In the genomic region with DNA sequence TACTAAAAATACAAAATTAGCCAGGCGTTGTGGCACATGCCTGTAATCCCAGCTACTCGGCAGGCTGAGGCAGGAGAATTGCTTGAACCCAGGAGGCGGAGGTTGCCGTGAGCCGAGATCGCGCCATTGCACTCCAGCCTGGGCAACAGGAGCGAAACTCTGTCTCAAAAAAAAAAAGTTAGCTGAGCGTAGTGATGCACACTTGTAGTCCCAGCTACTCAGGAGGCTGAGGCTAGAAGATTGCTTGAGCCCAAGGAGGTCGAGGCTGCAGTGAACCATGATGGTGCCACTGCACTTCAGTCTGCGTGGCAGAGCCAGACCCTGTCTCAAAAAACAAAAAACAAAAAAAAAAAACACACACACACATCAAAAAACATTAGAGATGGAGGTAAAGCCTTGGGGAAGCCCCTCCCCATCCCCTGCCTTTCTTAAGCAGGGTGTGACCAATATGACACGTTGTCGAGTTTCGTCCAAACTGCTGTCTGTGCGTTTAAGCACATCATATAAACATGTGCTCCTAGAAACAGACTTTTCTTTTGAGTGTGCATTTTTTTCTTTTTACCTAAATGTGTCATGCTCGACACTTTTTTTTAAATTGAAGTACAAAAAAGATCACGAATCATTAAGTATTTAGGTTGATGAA, we compare ENCODE assay signal across 12 cellular contexts. TPM values are rescaled to one million over a fixed set of nuclear protein-coding genes. Genes with fewer than 3 reads are reported as not detected.
A peak's percentile ranks its signal among the peaks of the same experiment; 100 is the strongest.
DNase-seq lines count a peak whose midpoint lies in the region; ATAC-seq, FAIRE-seq and TF ChIP-seq lines count a peak whose summit lies in the region.
"Not testable (repeated sequence)": the region's sequence is repeated elsewhere in the genome, so short reads cannot be mapped to it uniquely, and the experiment has no call there.
"Had no signal": no experiment of that assay in that cellular context is flagged by ENCODE, and none has a peak within 500 bp of the region (broad histone marks: within the 10 kb centered on the region; RNA-seq: fewer than 3 reads in every experiment).

No MANE protein-coding gene starts in this region.

- not testable (repeated sequence) for TF ChIP-seq RAD21 in GM12878 (IDR thresholded peaks at IDR 0.05; ENCODE audit: insufficient read depth, low read depth, low read length)

- H3K4me3 ChIP-seq in BLaER1 treated with 17β-estradiol and CSF1 and Interleukin-3, amounts not matched to agents 10 nM and 100 nM; GM12878; neutrophil (ENCODE audit: low read depth in 1 of 2, low read length in 1 of 2): not testable (repeated sequence)

- not testable (repeated sequence) for H3K27ac ChIP-seq in BLaER1 treated with 17β-estradiol and CSF1 and Interleukin-3, amounts not matched to agents 10 nM and 100 nM; GM12878 (ENCODE audit: control insufficient read depth, insufficient read depth)
- H3K27ac ChIP-seq in neutrophil: peak overlapping the region; percentile 89

- in situ Hi-C loops in GM12878 (cut with MboI): not testable (repeated sequence)

- H4K20me1 ChIP-seq in BLaER1 treated with 17β-estradiol and CSF1 and Interleukin-3, amounts not matched to agents 10 nM and 100 nM; GM12878 (ENCODE audit: control insufficient read depth, insufficient read depth): not testable (repeated sequence)

- peak in 1 of 2 experiments; percentile 76; a peak in 2 of 4 replicates for TF ChIP-seq EP300 in GM12878 (IDR thresholded peaks at IDR 0.05; ENCODE audit: borderline replicate concordance in 1 of 2, control insufficient read depth in 1 of 2, low read depth in 2 of 2, low read length in 2 of 2)

- BruUV-seq in GM12878 (replicated peaks; lab: Mats Ljungman, UMichigan): not testable (repeated sequence)

- ATAC-seq in GM18520 (IDR thresholded peaks at IDR 0.05; ENCODE audit: unreplicated experiment) (peak; percentile 48), HG03280 (IDR thresholded peaks at IDR 0.05; ENCODE audit: unreplicated experiment) (peak; percentile 78), GM12878 (peak; percentile 89)

- H3K27me3 ChIP-seq in BLaER1 treated with 17β-estradiol and CSF1 and Interleukin-3, amounts not matched to agents 10 nM and 100 nM; GM12878 (replicated peaks in 1 of 2; ENCODE audit: control insufficient read depth in 2 of 2, insufficient read depth in 2 of 2, low read length in 1 of 2): not testable (repeated sequence)
- peaks cover 32% of the 10 kb centered on the region for H3K27me3 ChIP-seq in neutrophil

- H3K4me1 ChIP-seq in BLaER1 treated with 17β-estradiol and CSF1 and Interleukin-3, amounts not matched to agents 10 nM and 100 nM: peaks cover 40 to 75% (median 49%) of the 10 kb centered on the region in 10 experiments
- H3K4me1 ChIP-seq in GM12878 (ENCODE audit: control insufficient read depth, insufficient read depth, low read length) (peaks cover 16% of the 10 kb centered on the region), neutrophil (ENCODE audit: control insufficient read depth in 1 of 2, insufficient read depth in 1 of 2, low read depth in 1 of 2, low read length in 1 of 2) (peaks cover 37 to 41% of the 10 kb centered on the region in 2 experiments)

- SMC1A ChIA-PET in GM12878 (lab: Charles Lee; ENCODE audit: uncharacterized antibody, unreplicated experiment): interaction anchor here (3.7 kb wide), 1 partner anchor 23 kb away, joined by 17 read pairs; the partner anchor contains the start of gene FAM98C

- RAD21 ChIA-PET in GM12878 (lab: Charles Lee; ENCODE audit: unreplicated experiment): interaction anchor here (0.8 kb wide), 1 partner anchor 404 kb away, joined by 3 read pairs; the partner anchor contains the start of gene ECH1

- H3K36me3 ChIP-seq in BLaER1 treated with 17β-estradiol and CSF1 and Interleukin-3, amounts not matched to agents 10 nM and 100 nM; GM12878 (ENCODE audit: control insufficient read depth in 2 of 2, insufficient read depth in 2 of 2, low read length in 1 of 2): not testable (repeated sequence)
- peaks cover 11% of the 10 kb centered on the region for H3K36me3 ChIP-seq in neutrophil

- H3K9me3 ChIP-seq in BLaER1 treated with 17β-estradiol and CSF1 and Interleukin-3, amounts not matched to agents 10 nM and 100 nM (replicated peaks in 1 of 11); GM12878 (replicated peaks; ENCODE audit: control insufficient read depth, insufficient read depth, low read length); neutrophil: not testable (repeated sequence)

- DNase-seq in activated CD4-positive, alpha-beta T cell treated with anti-CD3 and anti-CD28 coated beads for 24 hours (ENCODE audit: low read depth in 2 of 2): peak; percentile 26 to 35
- peak; percentile 61 to 68 for DNase-seq in activated T-cell treated with anti-CD3 and anti-CD28 coated beads, Interleukin-2, amount 50 U/mL, for 48 hours
- DNase-seq in GM12878 (ENCODE audit: low read depth, low spot score): peak; percentile 55
- DNase-seq in stimulated activated CD8-positive, alpha-beta memory T cell treated with anti-CD3 and anti-CD28 coated beads, Interleukin-4, amount 100 ng/mL, for 48 hours: peak; percentile 69

- POLR2A ChIA-PET in GM12878 (lab: Charles Lee): interaction anchor here (0.6 to 0.7 kb wide), 2 partner anchors 502 to 1513 kb away, joined by 3 to 4 read pairs; no protein-coding TSS in a partner anchor

- peak overlapping the region; percentile 85 to 99 (median 97); a peak in 20 of 22 replicates for H3K4me2 ChIP-seq in BLaER1 treated with 17β-estradiol and CSF1 and Interleukin-3, amounts not matched to agents 10 nM and 100 nM
- peak overlapping the region; percentile 19 for H3K4me2 ChIP-seq in GM12878 (ENCODE audit: control insufficient read depth, insufficient read depth)

- peak; percentile 78 for FAIRE-seq in GM12878 (lab: Jason Lieb, UNC)

- CTCF ChIA-PET in GM12878 (lab: Yijun Ruan, JAX): interaction anchor here (0.7 to 1.0 kb wide), 2 partner anchors 25 to 27 kb away, joined by 3 read pairs; partner anchors contain the start of gene FAM98C

- not testable (repeated sequence) for TF ChIP-seq POLR2A in GM12878 (IDR thresholded peaks at IDR 0.05; ENCODE audit: low read depth, low read length)

- intact Hi-C loops in GM12878 (cut with micrococcal nuclease; ENCODE audit: unreplicated experiment): not testable (repeated sequence)

- not testable (repeated sequence) for TF ChIP-seq CTCF in GM12878 (IDR thresholded peaks at IDR 0.05 in 2 of 3, conservative IDR thresholded peaks at IDR 0.05 in 1 of 3; ENCODE audit: control insufficient read depth in 2 of 3, extremely low read depth in 1 of 3, insufficient read depth in 1 of 3, low read depth in 3 of 3, low read length in 3 of 3); neutrophil (IDR thresholded peaks at IDR 0.05)

- H3K79me2 ChIP-seq in GM12878 (ENCODE audit: control insufficient read depth, insufficient read depth, low read length): not testable (repeated sequence)

- peak overlapping the region; percentile 64 for H2AFZ ChIP-seq in GM12878 (ENCODE audit: control insufficient read depth, low read depth, low read length)

- 3% methylated on average over 17 of the region's 17 CpGs for WGBS in GM12878 (ENCODE audit: insufficient coverage, insufficient replicate concordance, low lambda C conversion rate, missing lambda C conversion rate)

- H3K9ac ChIP-seq in BLaER1 treated with 17β-estradiol and CSF1 and Interleukin-3, amounts not matched to agents 10 nM and 100 nM: not testable (repeated sequence)
- peak overlapping the region; percentile 25 for H3K9ac ChIP-seq in GM12878 (ENCODE audit: control insufficient read depth, insufficient read depth, low read length)

RNA-seq across cellular contexts. Expression of gene RASGRP4, which starts 1.1 kb away (rescaled TPM):
- total RNA-seq in GM12878 (2013; cell fraction: nucleolus; rRNA removed): 3.5 and 4.8 TPM in 2 replicates
- total RNA-seq in GM12878 (2014; rRNA removed): 4.8 and 5.7 TPM in 2 replicates
- 2.0 and 2.8 TPM in 2 replicates for total RNA-seq in GM12878 (2014; rRNA removed; fragmentation: Illumina TruSeq; extraction: Trizol)
- total RNA-seq in GM12878 (2021): 5.9 TPM in 2 replicates
- polyA plus RNA-seq in GM12878 (2011; ENCODE audit: low read depth): 1.2 TPM
- 0.04 and 0.24 TPM in 2 replicates for polyA plus RNA-seq in GM12878 (2011; rRNA removed)
- 0.22 and 0.30 TPM in 2 replicates for polyA plus RNA-seq in GM12878 (2011; cell fraction: cytosol; rRNA removed)
- polyA plus RNA-seq in GM12878 (2011; cell fraction: nucleus; rRNA removed): 0.38 and 0.55 TPM in 2 replicates
- 2.5 and 2.6 TPM in 2 replicates for polyA plus RNA-seq in GM12878 (2012)
- polyA plus RNA-seq in GM12878 (2014; fragmentation: Illumina TruSeq; extraction: Trizol): 4.2 and 5.5 TPM in 2 replicates
- under 1 TPM; 0.26 to 0.55 TPM for polyA plus RNA-seq in GM12878 (2014; fragmentation: Nextera tagmentation; extraction: Ambion mirVana)
- polyA plus RNA-seq in GM12878 (2014; rRNA removed): 6.6 and 7.4 TPM in 2 replicates
- 1 to 10 TPM; 2.4 to 3.8 TPM for polyA plus RNA-seq in GM12878 (2016; fragmentation: Nextera tagmentation; extraction: Ambion mirVana)
- 0.21 TPM in 1 of 2 replicates, not detected in the other for polyA minus RNA-seq in GM12878 (2011; rRNA and poly(A)+ RNA removed)
- not detected in 2 replicates for polyA minus RNA-seq in GM12878 (2011; cell fraction: cytosol; rRNA and poly(A)+ RNA removed)
- 0.12 TPM in 1 of 2 replicates, not detected in the other for polyA minus RNA-seq in GM12878 (2011; cell fraction: nucleus; rRNA and poly(A)+ RNA removed)
- total RNA-seq: Calu3, HFFc6 had no signal

RNA-seq across cellular contexts. Expression of gene RYR1, which starts 6.3 kb away (rescaled TPM):
- 2.0 TPM in 2 replicates for total RNA-seq in GM12878 (2013; cell fraction: nucleolus; rRNA removed)
- total RNA-seq in GM12878 (2014; rRNA removed) (0.11 TPM in 2 replicates), GM12878 (2014; rRNA removed; fragmentation: Illumina TruSeq; extraction: Trizol) (0.04 and 0.28 TPM in 2 replicates), GM12878 (2021) (0.28 and 0.88 TPM in 2 replicates)
- polyA plus RNA-seq in GM12878 (2011; ENCODE audit: low read depth): 0.08 TPM
- polyA plus RNA-seq in GM12878 (2011; rRNA removed) (0.03 and 0.07 TPM in 2 replicates), GM12878 (2014; fragmentation: Illumina TruSeq; extraction: Trizol) (0.05 and 0.32 TPM in 2 replicates), GM12878 (2014; fragmentation: Nextera tagmentation; extraction: Ambion mirVana) (under 1 TPM; under 0.01 to 0.02 TPM), GM12878 (2014; rRNA removed) (0.10 and 0.22 TPM in 2 replicates), GM12878 (2016; fragmentation: Nextera tagmentation; extraction: Ambion mirVana) (under 1 TPM in 1 of 2 experiments, not detected in 1; 0.04 TPM)
- 0.03 and 0.13 TPM in 2 replicates for polyA plus RNA-seq in GM12878 (2011; cell fraction: cytosol; rRNA removed)
- 0.10 and 0.15 TPM in 2 replicates for polyA plus RNA-seq in GM12878 (2011; cell fraction: nucleus; rRNA removed)
- polyA plus RNA-seq in GM12878 (2012): 0.31 and 0.51 TPM in 2 replicates
- polyA minus RNA-seq in GM12878 (2011; rRNA and poly(A)+ RNA removed): under 0.01 and 0.07 TPM in 2 replicates
- not detected in 2 replicates for polyA minus RNA-seq in GM12878 (2011; cell fraction: cytosol; rRNA and poly(A)+ RNA removed)
- polyA minus RNA-seq in GM12878 (2011; cell fraction: nucleus; rRNA and poly(A)+ RNA removed): under 0.01 and 0.57 TPM in 2 replicates
- total RNA-seq: HFFc6 had no signal

RNA-seq across cellular contexts. Expression of gene FAM98C, which starts 24.3 kb away (rescaled TPM):
- 25.4 and 31.4 TPM in 2 replicates for total RNA-seq in GM12878 (2013; cell fraction: nucleolus; rRNA removed)
- total RNA-seq in GM12878 (2014; rRNA removed) (9.8 and 10.2 TPM in 2 replicates), GM12878 (2014; rRNA removed; fragmentation: Illumina TruSeq; extraction: Trizol) (6.8 and 7.0 TPM in 2 replicates), GM12878 (2021) (11.2 and 14.2 TPM in 2 replicates)
- polyA plus RNA-seq in GM12878 (2011; ENCODE audit: low read depth): 5.0 TPM
- polyA plus RNA-seq in GM12878 (2011; rRNA removed) (4.5 and 8.8 TPM in 2 replicates), GM12878 (2014; fragmentation: Illumina TruSeq; extraction: Trizol) (1.7 and 3.5 TPM in 2 replicates), GM12878 (2014; fragmentation: Nextera tagmentation; extraction: Ambion mirVana) (1 to 10 TPM; 1.4 to 2.3 TPM), GM12878 (2014; rRNA removed) (17.1 and 23.5 TPM in 2 replicates), GM12878 (2016; fragmentation: Nextera tagmentation; extraction: Ambion mirVana) (10 to 100 TPM; 13.5 to 17.2 TPM)
- 13.9 and 19.4 TPM in 2 replicates for polyA plus RNA-seq in GM12878 (2011; cell fraction: cytosol; rRNA removed)
- 33.4 and 38.9 TPM in 2 replicates for polyA plus RNA-seq in GM12878 (2011; cell fraction: nucleus; rRNA removed)
- polyA plus RNA-seq in GM12878 (2012): 14.4 and 15.0 TPM in 2 replicates
- 4.2 and 10.1 TPM in 2 replicates for polyA minus RNA-seq in GM12878 (2011; rRNA and poly(A)+ RNA removed)
- 7.9 and 8.8 TPM in 2 replicates for polyA minus RNA-seq in GM12878 (2011; cell fraction: cytosol; rRNA and poly(A)+ RNA removed)
- polyA minus RNA-seq in GM12878 (2011; cell fraction: nucleus; rRNA and poly(A)+ RNA removed): 6.8 and 10.3 TPM in 2 replicates

RNA-seq across cellular contexts. Expression of gene SPRED3, which starts 38.7 kb away (rescaled TPM):
- 2.1 and 4.2 TPM in 2 replicates for total RNA-seq in GM12878 (2013; cell fraction: nucleolus; rRNA removed)
- 0.05 TPM in 1 of 2 replicates, not detected in the other for total RNA-seq in GM12878 (2014; rRNA removed)
- total RNA-seq in GM12878 (2014; rRNA removed; fragmentation: Illumina TruSeq; extraction: Trizol): 0.23 and 0.27 TPM in 2 replicates
- total RNA-seq in GM12878 (2021): 1.2 and 1.5 TPM in 2 replicates
- 0.04 TPM for polyA plus RNA-seq in GM12878 (2011; ENCODE audit: low read depth)
- 0.61 and 0.79 TPM in 2 replicates for polyA plus RNA-seq in GM12878 (2011; rRNA removed)
- polyA plus RNA-seq in GM12878 (2011; cell fraction: cytosol; rRNA removed): 0.18 and 0.40 TPM in 2 replicates
- polyA plus RNA-seq in GM12878 (2011; cell fraction: nucleus; rRNA removed): 4.8 and 6.4 TPM in 2 replicates
- polyA plus RNA-seq in GM12878 (2012): 0.91 and 2.4 TPM in 2 replicates
- 0.11 and 0.24 TPM in 2 replicates for polyA plus RNA-seq in GM12878 (2014; fragmentation: Illumina TruSeq; extraction: Trizol)
- under 1 TPM; 0.09 to 0.32 TPM for polyA plus RNA-seq in GM12878 (2014; fragmentation: Nextera tagmentation; extraction: Ambion mirVana)
- 0.31 and 0.88 TPM in 2 replicates for polyA plus RNA-seq in GM12878 (2014; rRNA removed)
- under 1 TPM in 1 of 2 experiments, not detected in 1; 0.47 TPM for polyA plus RNA-seq in GM12878 (2016; fragmentation: Nextera tagmentation; extraction: Ambion mirVana)
- 0.52 and 0.73 TPM in 2 replicates for polyA minus RNA-seq in GM12878 (2011; rRNA and poly(A)+ RNA removed)
- not detected in 2 replicates for polyA minus RNA-seq in GM12878 (2011; cell fraction: cytosol; rRNA and poly(A)+ RNA removed)
- 1.1 and 2.0 TPM in 2 replicates for polyA minus RNA-seq in GM12878 (2011; cell fraction: nucleus; rRNA and poly(A)+ RNA removed)

RNA-seq across cellular contexts. Expression of gene GGN, which starts 39.3 kb away (rescaled TPM):
- not detected in 2 replicates for total RNA-seq in GM12878 (2013; cell fraction: nucleolus; rRNA removed)
- total RNA-seq in GM12878 (2014; rRNA removed) (not detected in 2 replicates), GM12878 (2014; rRNA removed; fragmentation: Illumina TruSeq; extraction: Trizol) (not detected in 2 replicates), GM12878 (2021) (not detected in 2 replicates)
- polyA plus RNA-seq in GM12878 (2011; ENCODE audit: low read depth): not detected
- polyA plus RNA-seq in GM12878 (2011; rRNA removed) (not detected in 2 replicates), GM12878 (2014; fragmentation: Illumina TruSeq; extraction: Trizol) (not detected in 2 replicates), GM12878 (2014; fragmentation: Nextera tagmentation; extraction: Ambion mirVana) (not detected), GM12878 (2014; rRNA removed) (not detected in 2 replicates), GM12878 (2016; fragmentation: Nextera tagmentation; extraction: Ambion mirVana) (not detected)
- polyA plus RNA-seq in GM12878 (2011; cell fraction: cytosol; rRNA removed): not detected in 2 replicates
- not detected in 2 replicates for polyA plus RNA-seq in GM12878 (2011; cell fraction: nucleus; rRNA removed)
- polyA plus RNA-seq in GM12878 (2012): 0.25 and 0.37 TPM in 2 replicates
- not detected in 2 replicates for polyA minus RNA-seq in GM12878 (2011; rRNA and poly(A)+ RNA removed)
- not detected in 2 replicates for polyA minus RNA-seq in GM12878 (2011; cell fraction: cytosol; rRNA and poly(A)+ RNA removed)
- polyA minus RNA-seq in GM12878 (2011; cell fraction: nucleus; rRNA and poly(A)+ RNA removed): not detected in 2 replicates
- total RNA-seq: right lobe of liver, subcutaneous adipose tissue had no signal
